Comparison of ENCODE assay signal across 25 cellular contexts in the genomic region with DNA sequence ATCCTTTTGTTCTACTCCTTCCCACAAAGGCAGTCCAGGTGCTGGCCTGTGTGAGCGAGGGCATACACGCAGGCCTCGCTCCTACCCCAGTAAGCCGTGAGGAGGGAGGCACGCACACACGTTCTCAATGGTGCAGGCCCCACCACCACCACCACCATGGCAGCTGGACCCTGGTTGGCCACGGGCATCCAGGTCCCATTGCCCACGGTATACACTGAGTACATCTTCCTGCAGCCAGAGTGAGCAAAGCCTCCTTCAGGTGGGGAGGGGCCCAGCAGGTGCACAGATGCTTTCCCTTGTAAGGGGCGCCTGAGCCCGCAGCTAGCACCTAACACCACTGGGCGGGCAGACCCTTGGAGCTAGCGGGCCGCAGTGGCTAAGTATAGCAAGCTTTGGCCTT.
"Had no signal": no experiment of that assay in that cellular context is flagged by ENCODE, and none has a peak within 500 bp of the region (broad histone marks: within the 10 kb centered on the region; RNA-seq: fewer than 3 reads in every experiment).

No MANE protein-coding gene starts in this region.

- H3K36me3 ChIP-seq: colonic mucosa, esophagus muscularis mucosa, esophagus squamous epithelium, gastrocnemius medialis, gastroesophageal sphincter, heart left ventricle, heart right ventricle had no signal

- H3K4me3 Mint-ChIP-seq: dendritic cell treated with granulocyte-macrophage colony-stimulating factor and Interleukin-4, amounts not matched to agents 40 ng/mL and 50 ng/mL, for 4 days; effector memory CD8-positive, alpha-beta T cell; endodermal cell had no signal

- H3K27ac Mint-ChIP-seq: dendritic cell treated with granulocyte-macrophage colony-stimulating factor and Interleukin-4, amounts not matched to agents 40 ng/mL and 50 ng/mL, for 4 days; effector memory CD8-positive, alpha-beta T cell; endodermal cell had no signal

- H3K4me1 ChIP-seq: colonic mucosa, esophagus muscularis mucosa, esophagus squamous epithelium, foreskin keratinocyte, gastrocnemius medialis, gastroesophageal sphincter, heart left ventricle, heart right ventricle had no signal

- H3K9me3 ChIP-seq: colonic mucosa, esophagus muscularis mucosa, gastrocnemius medialis, gastroesophageal sphincter, heart left ventricle, heart right ventricle had no signal

- H3K27me3 ChIP-seq: colonic mucosa, esophagus muscularis mucosa, esophagus squamous epithelium, foreskin keratinocyte, gastrocnemius medialis, gastroesophageal sphincter had no signal

- ATAC-seq: effector memory CD8-positive, alpha-beta T cell; esophagus mucosa; foreskin keratinocyte; gastrocnemius medialis; gastroesophageal sphincter; heart left ventricle; heart right ventricle had no signal

- DNase-seq: colonic mucosa; cortex of kidney; dermis blood vessel endothelial cell; dorsolateral prefrontal cortex; effector CD4-positive, alpha-beta T cell; effector CD8-positive, alpha-beta T cell; effector memory CD4-positive, alpha-beta T cell; effector memory CD8-positive, alpha-beta T cell; endodermal cell; erythroblast; esophagus squamous epithelium; foreskin fibroblast; foreskin keratinocyte; foreskin melanocyte; gastrocnemius medialis; glutamatergic neuron; head of caudate nucleus; heart left ventricle; heart right ventricle had no signal

- H3K4me1 Mint-ChIP-seq: endodermal cell had no signal

- H3K27me3 Mint-ChIP-seq: dendritic cell treated with granulocyte-macrophage colony-stimulating factor and Interleukin-4, amounts not matched to agents 40 ng/mL and 50 ng/mL, for 4 days; effector memory CD8-positive, alpha-beta T cell had no signal

- H3K4me3 ChIP-seq: colonic mucosa, coronary artery, dorsolateral prefrontal cortex, esophagus muscularis mucosa, esophagus squamous epithelium, gastrocnemius medialis, gastroesophageal sphincter, heart left ventricle, heart right ventricle had no signal

- H3K27ac ChIP-seq: colonic mucosa, coronary artery, dorsolateral prefrontal cortex, epithelial cell of prostate, esophagus muscularis mucosa, esophagus squamous epithelium, foreskin keratinocyte, gastrocnemius medialis, gastroesophageal sphincter, heart left ventricle, heart right ventricle had no signal

- H3K9me3 Mint-ChIP-seq: dendritic cell treated with granulocyte-macrophage colony-stimulating factor and Interleukin-4, amounts not matched to agents 40 ng/mL and 50 ng/mL, for 4 days; effector memory CD8-positive, alpha-beta T cell; endodermal cell had no signal
